Comparison of ENCODE assay signal across 24 cellular contexts in the genomic region with DNA sequence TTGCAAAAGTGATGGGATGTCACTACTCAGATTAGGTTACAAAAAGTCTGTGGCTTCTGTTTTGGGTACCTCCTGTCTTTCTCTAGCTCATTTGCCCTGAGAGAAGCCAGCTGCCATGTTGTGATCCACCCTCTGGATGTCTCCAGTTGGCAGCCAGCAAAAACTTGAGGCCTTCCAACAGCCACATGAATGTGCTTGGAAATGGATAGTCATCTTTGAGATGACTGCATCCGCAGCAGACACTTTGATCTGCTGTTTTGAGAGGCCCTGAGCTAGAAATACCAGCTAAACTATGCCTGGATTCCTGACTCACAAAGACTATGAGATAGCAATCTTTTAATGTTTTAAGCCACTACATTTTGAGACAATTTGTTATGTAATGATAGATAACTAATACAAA.
DNase-seq lines count a peak whose midpoint lies in the region; ATAC-seq, FAIRE-seq and TF ChIP-seq lines count a peak whose summit lies in the region.
"Had no signal": no experiment of that assay in that cellular context is flagged by ENCODE, and none has a peak within 500 bp of the region (broad histone marks: within the 10 kb centered on the region; RNA-seq: fewer than 3 reads in every experiment).

No MANE protein-coding gene starts in this region.

- H3K79me2 ChIP-seq in HepG2 (ENCODE audit: insufficient read depth, low read length) (no peaks in the 10 kb centered on the region), K562 (ENCODE audit: control insufficient read depth, insufficient read depth, low read length) (no peaks in the 10 kb centered on the region)

- H3K36me3 ChIP-seq in HepG2 (replicated peaks in 1 of 2; ENCODE audit: control insufficient read depth in 1 of 2, insufficient read depth in 2 of 2, low read length in 2 of 2) (no peaks in the 10 kb centered on the region), right lobe of liver (no peaks in the 10 kb centered on the region), K562 (ENCODE audit: control insufficient read depth, insufficient read depth, low read length) (no peaks in the 10 kb centered on the region)
- H3K36me3 ChIP-seq: transverse colon had no signal

- no peak for TF ChIP-seq CTCF in HepG2 (CRISPR knock-in tag; IDR thresholded peaks at IDR 0.05)
- TF ChIP-seq CTCF in right lobe of liver (IDR thresholded peaks at IDR 0.05): no peak
- TF ChIP-seq CTCF in K562 (IDR thresholded peaks at IDR 0.05 in 2 of 3, conservative IDR thresholded peaks at IDR 0.05 in 1 of 3; ENCODE audit: insufficient read depth in 2 of 3, low read depth in 1 of 3, low read length in 3 of 3): no peak

- BruUV-seq in HepG2 (replicated peaks; lab: Mats Ljungman, UMichigan) (no TSS peak), K562 (replicated peaks; lab: Mats Ljungman, UMichigan) (no TSS peak)

- no peaks in the 10 kb centered on the region for H3K36me3 Mint-ChIP-seq in T-helper 2 cell treated with Interferon-gamma antibody and Interleukin-4, amounts not matched to agents 5 μg/mL and 100 μg/mL, for 36 hours (ENCODE audit: low read depth)

- H3K9me3 ChIP-seq in HepG2 (ENCODE audit: low read length) (no peaks in the 10 kb centered on the region), right lobe of liver (no peaks in the 10 kb centered on the region), K562 (replicated peaks; ENCODE audit: control insufficient read depth, insufficient read depth, low read depth, low read length) (no peaks in the 10 kb centered on the region)
- H3K9me3 ChIP-seq: transverse colon had no signal

- CTCF ChIA-PET in HepG2 (lab: Yijun Ruan, JAX; ENCODE audit: low intra/inter-chr PET ratio, low total read pairs) (no interaction called here), K562 (lab: Yijun Ruan, JAX; ENCODE audit: low intra/inter-chr PET ratio) (no interaction called here)

- no peak for FAIRE-seq in HepG2 (lab: Jason Lieb, UNC)
- no peak for FAIRE-seq in K562 (lab: Jason Lieb, UNC)

- H2AFZ ChIP-seq in HepG2 (ENCODE audit: low read length): no peak overlapping the region
- no peak overlapping the region for H2AFZ ChIP-seq in K562 (ENCODE audit: low read depth, low read length)
- H2AFZ ChIP-seq: GM23338 had no signal

- no CpG with 5 or more reads among the region's 1 CpG for WGBS in HepG2 (ENCODE audit: low lambda C conversion rate)
- WGBS in right lobe of liver (ENCODE audit: insufficient coverage, low coverage, low lambda C conversion rate, missing lambda C conversion rate): no CpG with 5 or more reads among the region's 1 CpG
- WGBS in K562 (ENCODE audit: insufficient coverage, low coverage, missing lambda C conversion rate): 10% methylated on average over 1 of the region's 1 CpG

- ATAC-seq in HepG2: no peak
- no peak for ATAC-seq in right lobe of liver
- ATAC-seq in K562: no peak
- ATAC-seq: activated naive CD8-positive, alpha-beta T cell treated with anti-CD3 and anti-CD28 coated beads, Interleukin-2, amount 50 U/mL, for 24 hours; GM23338; stimulated activated naive CD8-positive, alpha-beta T cell treated with anti-CD3 and anti-CD28 coated beads, Interleukin-15, amount 100 ng/mL, for 72 hours had no signal

- POLR2A ChIA-PET in HepG2 (lab: Yijun Ruan, JAX): no interaction called here
- POLR2A ChIA-PET in K562 (lab: Yijun Ruan, JAX): interaction anchor here (0.8 kb wide), 1 partner anchor 317 kb away, joined by 4 read pairs; the partner anchor contains the start of gene JUN

- H3K4me1 ChIP-seq in HepG2 (ENCODE audit: insufficient read depth, low read length) (peaks cover 9% of the 10 kb centered on the region), right lobe of liver (no peaks in the 10 kb centered on the region), K562 (replicated peaks in 1 of 2; ENCODE audit: control insufficient read depth in 2 of 2, insufficient read depth in 2 of 2, low read length in 2 of 2) (peaks cover 0 to 5% of the 10 kb centered on the region in 2 experiments; a peak in 3 of 5 replicates)

- H3K27me3 ChIP-seq in HepG2 (ENCODE audit: control insufficient read depth in 1 of 2, insufficient read depth in 2 of 2, low read length in 2 of 2) (peaks cover 0 to 3% of the 10 kb centered on the region in 2 experiments; a peak in 1 of 5 replicates), right lobe of liver (no peaks in the 10 kb centered on the region), K562 (ENCODE audit: control insufficient read depth in 2 of 2, insufficient read depth in 2 of 2, low read length in 2 of 2) (0 out of 5 replicates have a peak, but pooled peaks cover 0 to 3% of the 10 kb centered on the region in 2 experiments)
- H3K27me3 ChIP-seq: dorsolateral prefrontal cortex, transverse colon had no signal

- in situ Hi-C loops in HepG2 (cut with HindIII; ENCODE audit: extremely low pct_ligation_motif_present, low pct_unique_long_range_greater_than_20kb): no loop called here
- in situ Hi-C loops in K562 (cut with MboI): no loop called here

- no peak overlapping the region for H3K4me2 ChIP-seq in HepG2 (ENCODE audit: low read depth, low read length)
- H3K4me2 ChIP-seq in K562 (ENCODE audit: insufficient read depth, low read length): no peak overlapping the region
- H3K4me2 ChIP-seq: GM23338 had no signal

- peak; percentile 22 for DNase-seq in HepG2 (ENCODE audit: low spot score)
- DNase-seq in right lobe of liver: no peak
- DNase-seq in K562 (ENCODE audit: extremely low read depth in 1 of 4, low spot score in 3 of 4): no peak
- DNase-seq in islet precursor cell: peak; percentile 78
- no peak for DNase-seq in NCI-H2081 treated with DMSO at 0.1 percent for 48 hours (lab: John Stamatoyannopoulos, UW)
- DNase-seq in activated CD8-positive, alpha-beta memory T cell treated with anti-CD3 and anti-CD28 coated beads, Interleukin-2, amount 50 U/mL, for 48 hours: no peak
- no peak for DNase-seq in dermis blood vessel endothelial cell
- DNase-seq in T-helper 2 cell treated with Interferon-gamma antibody and Interleukin-4, amounts not matched to agents 5 μg/mL and 100 μg/mL, for 36 hours (ENCODE audit: low spot score): no peak
- DNase-seq: activated CD4-positive, alpha-beta T cell treated with anti-CD3 and anti-CD28 coated beads, Interleukin-2, amount 50 U/mL, for 4 hours; activated effector memory CD4-positive, alpha-beta T cell treated with anti-CD3 and anti-CD28 coated beads, Interleukin-2, amount 50 U/mL, for 16 hours; activated naive CD8-positive, alpha-beta T cell treated with anti-CD3 and anti-CD28 coated beads, Interleukin-2, amount 50 U/mL, for 24 hours; dorsolateral prefrontal cortex; kidney glomerular epithelial cell; NCI-H1105 treated with DMSO at 0.1 percent for 48 hours; NK-92 treated with Interleukin-12 subunit alpha and Interleukin-12 subunit beta, amount 100 ng/mL, for 24 hours; occipital lobe; RPMI8226; stimulated activated CD4-positive, alpha-beta T cell treated with anti-CD3 and anti-CD28 coated beads, Interleukin-12 subunit alpha, Interleukin-12 subunit beta, amount 100 ng/mL, for 4 hours; stimulated activated naive CD8-positive, alpha-beta T cell treated with anti-CD3 and anti-CD28 coated beads, Interleukin-15, amount 100 ng/mL, for 72 hours; transverse colon had no signal

- H3K27ac ChIP-seq in HepG2 (ENCODE audit: extremely low read length, insufficient read depth, low read length) (no peak overlapping the region), right lobe of liver (no peak overlapping the region), K562 (ENCODE audit: extremely low read depth, low read depth, low read length) (no peak overlapping the region)
- H3K27ac ChIP-seq: dorsolateral prefrontal cortex, epithelial cell of prostate, SK-N-MC, transverse colon had no signal

- H3K27me3 Mint-ChIP-seq in T-helper 2 cell treated with Interferon-gamma antibody and Interleukin-4, amounts not matched to agents 5 μg/mL and 100 μg/mL, for 36 hours (ENCODE audit: low read depth): no peaks in the 10 kb centered on the region
- H3K27me3 Mint-ChIP-seq: activated naive CD8-positive, alpha-beta T cell treated with anti-CD3 and anti-CD28 coated beads, Interleukin-2, amount 50 U/mL, for 24 hours; stimulated activated naive CD8-positive, alpha-beta T cell treated with anti-CD3 and anti-CD28 coated beads, Interleukin-15, amount 100 ng/mL, for 72 hours had no signal

- TF ChIP-seq POLR2A in HepG2 (IDR thresholded peaks at IDR 0.05; ENCODE audit: insufficient read depth in 1 of 2, low read depth in 2 of 2, low read length in 2 of 2): no peak
- TF ChIP-seq POLR2A in right lobe of liver (IDR thresholded peaks at IDR 0.05): no peak
- TF ChIP-seq POLR2A in K562 (conservative IDR thresholded peaks at IDR 0.05): no peak

- intact Hi-C loops in HepG2 (cut with micrococcal nuclease; ENCODE audit: unreplicated experiment): no loop called here
- intact Hi-C loops in right lobe of liver (cut with DNase I): no loop called here
- intact Hi-C loops in K562 (cut with micrococcal nuclease): loop anchor here (10.0 kb wide), 1 partner anchor 316 kb away; the partner anchor contains the start of gene JUN

- no peaks in the 10 kb centered on the region for H3K9me3 Mint-ChIP-seq in T-helper 2 cell treated with Interferon-gamma antibody and Interleukin-4, amounts not matched to agents 5 μg/mL and 100 μg/mL, for 36 hours
- H3K9me3 Mint-ChIP-seq: activated naive CD8-positive, alpha-beta T cell treated with anti-CD3 and anti-CD28 coated beads, Interleukin-2, amount 50 U/mL, for 24 hours; stimulated activated naive CD8-positive, alpha-beta T cell treated with anti-CD3 and anti-CD28 coated beads, Interleukin-15, amount 100 ng/mL, for 72 hours had no signal

- no peaks in the 10 kb centered on the region for H3K9me1 ChIP-seq in K562 (ENCODE audit: control insufficient read depth, insufficient read depth, low read length)

- no peak for TF ChIP-seq EP300 in HepG2 (IDR thresholded peaks at IDR 0.05; ENCODE audit: low read depth in 2 of 2, low read length in 2 of 2)
- TF ChIP-seq EP300 in HepG2 (CRISPR knock-in tag; IDR thresholded peaks at IDR 0.05; ENCODE audit: borderline replicate concordance): no peak
- no peak for TF ChIP-seq EP300 in K562 (IDR thresholded peaks at IDR 0.05; ENCODE audit: low read length)

- H3K9ac ChIP-seq in HepG2 (ENCODE audit: insufficient read depth, low read depth, low read length) (no peak overlapping the region), K562 (ENCODE audit: insufficient read depth in 1 of 2, low read depth in 2 of 2, low read length in 2 of 2) (no peak overlapping the region)

- no peak overlapping the region for H3K27ac Mint-ChIP-seq in T-helper 2 cell treated with Interferon-gamma antibody and Interleukin-4, amounts not matched to agents 5 μg/mL and 100 μg/mL, for 36 hours
- H3K27ac Mint-ChIP-seq: activated naive CD8-positive, alpha-beta T cell treated with anti-CD3 and anti-CD28 coated beads, Interleukin-2, amount 50 U/mL, for 24 hours; GM23338; stimulated activated naive CD8-positive, alpha-beta T cell treated with anti-CD3 and anti-CD28 coated beads, Interleukin-15, amount 100 ng/mL, for 72 hours had no signal

- no peak overlapping the region for H3K4me3 ChIP-seq in HepG2 (replicated peaks in 1 of 3; ENCODE audit: insufficient read depth in 1 of 3, low read depth in 2 of 3, low read length in 3 of 3)
- H3K4me3 ChIP-seq in right lobe of liver: no peak overlapping the region
- no peak overlapping the region for H3K4me3 ChIP-seq in K562
- H3K4me3 ChIP-seq: dorsolateral prefrontal cortex, GM23338, lung, SK-N-MC, transverse colon had no signal

- H3K4me3 Mint-ChIP-seq in T-helper 2 cell treated with Interferon-gamma antibody and Interleukin-4, amounts not matched to agents 5 μg/mL and 100 μg/mL, for 36 hours: no peak overlapping the region
- H3K4me3 Mint-ChIP-seq: activated naive CD8-positive, alpha-beta T cell treated with anti-CD3 and anti-CD28 coated beads, Interleukin-2, amount 50 U/mL, for 24 hours; GM23338; stimulated activated naive CD8-positive, alpha-beta T cell treated with anti-CD3 and anti-CD28 coated beads, Interleukin-15, amount 100 ng/mL, for 72 hours had no signal

- H3K4me1 Mint-ChIP-seq in T-helper 2 cell treated with Interferon-gamma antibody and Interleukin-4, amounts not matched to agents 5 μg/mL and 100 μg/mL, for 36 hours (ENCODE audit: low read depth): no peaks in the 10 kb centered on the region
- H3K4me1 Mint-ChIP-seq: GM23338; stimulated activated naive CD8-positive, alpha-beta T cell treated with anti-CD3 and anti-CD28 coated beads, Interleukin-15, amount 100 ng/mL, for 72 hours had no signal

- H4K20me1 ChIP-seq in HepG2 (ENCODE audit: insufficient read depth, low read length) (no peaks in the 10 kb centered on the region), K562 (replicated peaks; ENCODE audit: control insufficient read depth, insufficient read depth, low read length) (no peaks in the 10 kb centered on the region)

- TF ChIP-seq RAD21 in HepG2 (CRISPR knock-in tag; IDR thresholded peaks at IDR 0.05): no peak
- TF ChIP-seq RAD21 in K562 (CRISPR knock-in tag; conservative IDR thresholded peaks at IDR 0.05 in 1 of 2, IDR thresholded peaks at IDR 0.05 in 1 of 2): no peak

Comparison
In these comparisons a context has a peak if more than half of its experiments do, and no peak if none do; other contexts are left out.
1. DNase-seq: peak in HepG2 (single experiment) and islet precursor cell (single experiment); none in right lobe of liver (0 of 3), K562 (0 of 4), NCI-H2081 treated with DMSO at 0.1 percent for 48 hours (single experiment), activated CD8-positive, alpha-beta memory T cell treated with anti-CD3 and anti-CD28 coated beads, Interleukin-2, amount 50 U/mL, for 48 hours (single experiment), dermis blood vessel endothelial cell (single experiment) and T-helper 2 cell treated with Interferon-gamma antibody and Interleukin-4, amounts not matched to agents 5 μg/mL and 100 μg/mL, for 36 hours (single experiment).
2. Of the 241 proteins assayed by ChIP-seq in both HepG2 and K562: peak only in HepG2: none; only in K562: ZFP1; in both: none; in neither: 240.